Comparison of ENCODE assay signal across 19 cellular contexts in the genomic region with DNA sequence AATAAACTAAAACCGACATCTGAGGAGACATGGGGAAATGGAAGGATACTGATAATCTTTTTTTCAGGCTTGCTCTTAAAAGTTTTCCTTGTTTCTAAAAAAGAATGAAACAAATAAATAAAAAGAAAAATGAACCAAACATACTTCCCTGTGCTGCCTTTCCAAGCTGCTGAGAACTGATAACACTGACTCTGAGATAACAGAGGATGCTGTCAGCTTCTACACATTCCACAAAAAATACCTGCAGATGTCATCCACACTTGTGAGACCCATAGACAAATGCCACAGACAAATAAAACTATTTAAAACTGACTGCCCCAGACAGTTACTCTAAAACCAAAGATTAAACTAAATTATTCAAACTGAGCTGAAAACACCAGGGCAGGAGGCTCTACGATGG.
"Had no signal": no experiment of that assay in that cellular context is flagged by ENCODE, and none has a peak within 500 bp of the region (broad histone marks: within the 10 kb centered on the region; RNA-seq: fewer than 3 reads in every experiment).

No MANE protein-coding gene starts in this region.

- ATAC-seq: effector memory CD8-positive, alpha-beta T cell; foreskin keratinocyte; gastrocnemius medialis; heart right ventricle; left cardiac atrium; left lung; left ventricle myocardium superior; lower lobe of right lung; mucosa of descending colon; naive thymus-derived CD8-positive, alpha-beta T cell had no signal

- DNase-seq: colonic mucosa; cortex of kidney; effector CD8-positive, alpha-beta T cell; effector memory CD8-positive, alpha-beta T cell; endodermal cell; foreskin keratinocyte; gastrocnemius medialis; glutamatergic neuron; head of caudate nucleus; heart right ventricle; hippocampal formation; left cardiac atrium; left lung; left ventricle myocardium superior; lower lobe of right lung; mesenchymal stem cell; mucosa of descending colon; naive B cell; naive thymus-derived CD8-positive, alpha-beta T cell had no signal
